Comparison of ENCODE assay signal across 16 cellular contexts in the genomic region with DNA sequence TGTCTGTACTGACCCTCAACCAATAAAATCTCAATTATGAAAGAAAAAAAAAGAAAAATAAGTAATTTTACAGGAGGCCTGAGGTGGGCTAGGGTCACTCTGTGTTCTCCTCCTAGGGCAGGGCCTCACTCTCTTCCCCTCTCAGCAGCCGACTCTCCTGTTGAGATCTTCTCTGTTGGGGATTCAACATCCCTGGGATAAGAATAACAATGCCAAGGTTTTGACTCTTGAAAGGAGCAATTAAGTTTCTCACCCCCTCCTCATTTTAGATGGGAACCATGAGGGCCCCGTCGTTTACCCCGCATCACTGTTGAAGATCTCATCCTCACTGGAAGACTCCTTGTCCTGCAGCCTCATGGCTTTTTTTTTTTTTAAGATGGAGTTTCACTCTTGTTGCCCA. TPM values are rescaled to one million over a fixed set of nuclear protein-coding genes. Genes with fewer than 3 reads are reported as not detected.
A peak's percentile ranks its signal among the peaks of the same experiment; 100 is the strongest.
DNase-seq lines count a peak whose midpoint lies in the region; ATAC-seq and TF ChIP-seq lines count a peak whose summit lies in the region.
"Had no signal": no experiment of that assay in that cellular context is flagged by ENCODE, and none has a peak within 500 bp of the region (broad histone marks: within the 10 kb centered on the region; RNA-seq: fewer than 3 reads in every experiment).

No MANE protein-coding gene starts in this region.

- peak overlapping the region; percentile 14; the same call in 1 of the 2 replicates for H3K4me2 ChIP-seq in GM23338
- H3K4me2 ChIP-seq: A549 had no signal

- H3K79me2 ChIP-seq in GM23338 (replicated peaks; ENCODE audit: insufficient read depth), result no peaks in the 10 kb centered on the region

- peaks cover 4% of the 10 kb centered on the region; the same call in 1 of the 2 replicates for H3F3A ChIP-seq in GM23338 (replicated peaks; ENCODE audit: low read depth)

- H3K4me3 ChIP-seq in GM23338, result no peak overlapping the region
- no peak overlapping the region for H3K4me3 ChIP-seq in NT2/D1 (ENCODE audit: insufficient read length, low read depth)
- H3K4me3 ChIP-seq in dorsolateral prefrontal cortex, result no peak overlapping the region
- H3K4me3 ChIP-seq: A549 had no signal

- H3K27ac Mint-ChIP-seq in GM23338, result no peak overlapping the region; the same call in 1 of the 2 replicates
- H3K27ac Mint-ChIP-seq: CD14-positive monocyte; CD8-positive, alpha-beta T cell had no signal

- H3K27me3 ChIP-seq in GM23338 (ENCODE audit: insufficient read depth) (no peaks in the 10 kb centered on the region), NT2/D1 (ENCODE audit: insufficient read depth, insufficient read length) (no peaks in the 10 kb centered on the region), dorsolateral prefrontal cortex (no peaks in the 10 kb centered on the region)

- H3K9me3 ChIP-seq in NT2/D1 (ENCODE audit: insufficient read depth, low read length), result no peaks in the 10 kb centered on the region
- H3K9me3 ChIP-seq: A549 had no signal

- peaks cover 4% of the 10 kb centered on the region for H3K27me3 Mint-ChIP-seq in GM23338 (ENCODE audit: insufficient read depth, low read depth, poor library complexity)
- H3K27me3 Mint-ChIP-seq: IgD-negative memory B cell had no signal

- no peaks in the 10 kb centered on the region for H3K9me3 Mint-ChIP-seq in GM23338
- H3K9me3 Mint-ChIP-seq: CD14-positive monocyte; CD8-positive, alpha-beta T cell; IgD-negative memory B cell had no signal

- peaks cover 19% of the 10 kb centered on the region for H3K4me1 Mint-ChIP-seq in GM23338
- H3K4me1 Mint-ChIP-seq: CD14-positive monocyte, IgD-negative memory B cell had no signal

- DNase-seq in GM23338 (ENCODE audit: low spot score) (peak; percentile 58), NT2/D1 (ENCODE audit: low read depth, low spot score) (peak; percentile 63), iPS-NIHi11 (ENCODE audit: low spot score) (peak; percentile 51), SHP77 treated with DMSO at 0.1 percent for 48 hours (lab: John Stamatoyannopoulos, UW) (no peak), dorsolateral prefrontal cortex (no peak), DMS114 treated with DMSO at 0.1 percent for 48 hours (lab: John Stamatoyannopoulos, UW; ENCODE audit: unreplicated experiment) (no peak)
- DNase-seq: CD8-positive, alpha-beta T cell; COR-L47; DND-41; GF-D8; GOT3; KG1 had no signal

- H3K4me1 ChIP-seq in GM23338 (ENCODE audit: insufficient read depth) (peaks cover 13% of the 10 kb centered on the region), NT2/D1 (ENCODE audit: insufficient read depth, insufficient read length) (peaks cover 2% of the 10 kb centered on the region)
- H3K4me1 ChIP-seq: A549 had no signal

- H4K20me1 ChIP-seq in GM23338 (replicated peaks; ENCODE audit: insufficient read depth), result no peaks in the 10 kb centered on the region

- peaks cover 2% of the 10 kb centered on the region; the same call in 1 of the 3 replicates for H3K36me3 Mint-ChIP-seq in GM23338 (ENCODE audit: low read depth)

- TF ChIP-seq CTCF in GM23338 (conservative IDR thresholded peaks at IDR 0.05; ENCODE audit: low read depth in 2 of 2) (no peak), dorsolateral prefrontal cortex (IDR thresholded peaks at IDR 0.05 in 54 of 56, conservative IDR thresholded peaks at IDR 0.05 in 2 of 56; ENCODE audit: low read depth in 1 of 56, partially characterized antibody in 56 of 56) (no peak)

- H2AFZ ChIP-seq in GM23338, result no peak overlapping the region

- intact Hi-C loops in dorsolateral prefrontal cortex (cut with DNase I), result no loop called here

- H3K9me2 ChIP-seq in GM23338 (ENCODE audit: insufficient read depth), result no peaks in the 10 kb centered on the region

- peak overlapping the region; percentile 35; the same call in 1 of the 2 replicates for H3K27ac ChIP-seq in GM23338 (ENCODE audit: low read depth)
- no peak overlapping the region for H3K27ac ChIP-seq in dorsolateral prefrontal cortex
- H3K27ac ChIP-seq: A549 had no signal

- peak overlapping the region; percentile 29; the same call in 2 of the 3 replicates for H3K4me3 Mint-ChIP-seq in GM23338
- H3K4me3 Mint-ChIP-seq: CD14-positive monocyte; CD8-positive, alpha-beta T cell; IgD-negative memory B cell had no signal

- no peak overlapping the region for H3K9ac ChIP-seq in NT2/D1 (ENCODE audit: insufficient read length, low read depth)

- peak; percentile 90 for ATAC-seq in GM23338
- ATAC-seq: A549; CD8-positive, alpha-beta T cell; HCT116 had no signal

- H3K36me3 ChIP-seq in GM23338 (ENCODE audit: insufficient read depth) (no peaks in the 10 kb centered on the region), NT2/D1 (ENCODE audit: insufficient read depth, insufficient read length, low read length) (peaks cover 17% of the 10 kb centered on the region)

TF ChIP-seq in GM23338, 12 proteins besides CTCF, POLR2A, EP300 and RAD21:
- TF ChIP-seq, protein P1, sequence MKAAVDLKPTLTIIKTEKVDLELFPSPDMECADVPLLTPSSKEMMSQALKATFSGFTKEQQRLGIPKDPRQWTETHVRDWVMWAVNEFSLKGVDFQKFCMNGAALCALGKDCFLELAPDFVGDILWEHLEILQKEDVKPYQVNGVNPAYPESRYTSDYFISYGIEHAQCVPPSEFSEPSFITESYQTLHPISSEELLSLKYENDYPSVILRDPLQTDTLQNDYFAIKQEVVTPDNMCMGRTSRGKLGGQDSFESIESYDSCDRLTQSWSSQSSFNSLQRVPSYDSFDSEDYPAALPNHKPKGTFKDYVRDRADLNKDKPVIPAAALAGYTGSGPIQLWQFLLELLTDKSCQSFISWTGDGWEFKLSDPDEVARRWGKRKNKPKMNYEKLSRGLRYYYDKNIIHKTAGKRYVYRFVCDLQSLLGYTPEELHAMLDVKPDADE (IDR thresholded peaks at IDR 0.05), result no peak
- TF ChIP-seq NANOG (IDR thresholded peaks at IDR 0.05; ENCODE audit: borderline replicate concordance), result 0 out of 2 replicates have a peak, but pooled peaks have one; percentile 41
TF ChIP-seq in GM23338: peak in this region for 1.

RNA-seq across cellular contexts. Expression of a gene that starts 21.5 kb away (rescaled TPM):
- total RNA-seq in GM23338 (2014; rRNA removed; shearing (Covaris generic)), result 31.9 and 45.9 TPM in 2 replicates
- polyA plus RNA-seq in GM23338 (2016; fragmentation: Nextera tagmentation; extraction: Ambion mirVana), result 37.8 and 43.2 TPM in 2 replicates
- total RNA-seq in dorsolateral prefrontal cortex, result 10 to 100 TPM in 58 of 120 experiments, 1 to 10 TPM in 62; 3.9 to 29.8 (median 9.9) TPM

RNA-seq across cellular contexts. Expression of a gene that starts 24.4 kb away (rescaled TPM):
- 32.3 and 36.8 TPM in 2 replicates for total RNA-seq in GM23338 (2014; rRNA removed; shearing (Covaris generic))
- 10.1 and 12.6 TPM in 2 replicates for polyA plus RNA-seq in GM23338 (2016; fragmentation: Nextera tagmentation; extraction: Ambion mirVana)
- 100 to 1,000 TPM in 22 of 120 experiments, 10 to 100 TPM in 98; 77.1 to 121 (median 91.7) TPM for total RNA-seq in dorsolateral prefrontal cortex

Comparison
In these comparisons a context has a peak if more than half of its experiments do, and no peak if none do; other contexts are left out.
1. DNase-seq: peak in GM23338 (single experiment), NT2/D1 (single experiment) and iPS-NIHi11 (single experiment); none in SHP77 treated with DMSO at 0.1 percent for 48 hours (single experiment), dorsolateral prefrontal cortex (0 of 10) and DMS114 treated with DMSO at 0.1 percent for 48 hours (single experiment).